ENCODE assay signal across 9 cellular contexts in genomic region chr3:72661115-72661457, GRCh38.
DNase-seq lines count a peak whose midpoint lies in the region; ATAC-seq and TF ChIP-seq lines count a peak whose summit lies in the region.
"Had no signal": no experiment of that assay in that cellular context is flagged by ENCODE, and none has a peak within 500 bp of the region (broad histone marks: within the 10 kb centered on the region; RNA-seq: fewer than 3 reads in every experiment).

No MANE protein-coding gene starts in this region.

- TF ChIP-seq CTCF in body of pancreas (IDR thresholded peaks at IDR 0.05), result no peak
- TF ChIP-seq CTCF in GM10248 (IDR thresholded peaks at IDR 0.05; ENCODE audit: control extremely low read depth, extremely low read depth, low read depth, missing control alignments), result no peak

- POLR2A ChIA-PET in GM10248 (lab: Yijun Ruan, JAX), result no interaction called here

- H3K9me3 ChIP-seq in body of pancreas, result no peaks in the 10 kb centered on the region

- peaks cover 31% of the 10 kb centered on the region for H3K4me1 ChIP-seq in body of pancreas

- intact Hi-C loops in body of pancreas (cut with DNase I), result no loop called here

- ATAC-seq in body of pancreas (peak; percentile 98), GM21737 (IDR thresholded peaks at IDR 0.05; ENCODE audit: unreplicated experiment) (no peak)

- DNase-seq in AG08395 (ENCODE audit: low spot score), result peak; percentile 94
- peak; percentile 90 for DNase-seq in NCI-H1092 (lab: John Stamatoyannopoulos, UW)
- peak; percentile 91 to 95 (median 94) for DNase-seq in body of pancreas
- peak; percentile 86 for DNase-seq in kidney tubule cell (ENCODE audit: low spot score)
- no peak for DNase-seq in NCI-H510A treated with DMSO at 0.1 percent for 48 hours (lab: John Stamatoyannopoulos, UW)
- no peak for DNase-seq in GM10248 (ENCODE audit: extremely low spot score)
- DNase-seq in SIG-M5 treated with dmso at 0.1 percent for 504 hours (lab: John Stamatoyannopoulos, UW; ENCODE audit: unreplicated experiment), result no peak
- DNase-seq: activated CD8-positive, alpha-beta memory T cell treated with anti-CD3 and anti-CD28 coated beads, Interleukin-2, amount 50 U/mL, for 48 hours had no signal

- WGBS in body of pancreas, 2 donors, result 0 to 10% methylated on average over 1 to 2 of the region's 2 CpGs

- H3K27me3 ChIP-seq in body of pancreas, result no peaks in the 10 kb centered on the region

- TF ChIP-seq POLR2A in body of pancreas (IDR thresholded peaks at IDR 0.05), result no peak

- CTCF ChIA-PET in GM10248 (lab: Yijun Ruan, JAX), result interaction anchor here (0.8 kb wide), 1 partner anchor 161 kb away, joined by 3 read pairs; no protein-coding TSS in a partner anchor

- peak overlapping the region; percentile 53 to 81 (median 75) for H3K27ac ChIP-seq in body of pancreas

- H3K4me3 ChIP-seq in body of pancreas, result no peak overlapping the region

- H3K36me3 ChIP-seq in body of pancreas (replicated peaks in 1 of 2; ENCODE audit: insufficient read depth in 1 of 2, low read depth in 2 of 2), result no peaks in the 10 kb centered on the region

Comparison
In these comparisons a context has a peak if more than half of its experiments do, and no peak if none do; other contexts are left out.
1. DNase-seq: peak in AG08395 (single experiment), NCI-H1092 (single experiment), body of pancreas (4 of 4) and kidney tubule cell (single experiment); none in NCI-H510A treated with DMSO at 0.1 percent for 48 hours (single experiment), GM10248 (single experiment) and SIG-M5 treated with dmso at 0.1 percent for 504 hours (single experiment).